ENCODE assay signal across 8 cellular contexts in the genomic region with DNA sequence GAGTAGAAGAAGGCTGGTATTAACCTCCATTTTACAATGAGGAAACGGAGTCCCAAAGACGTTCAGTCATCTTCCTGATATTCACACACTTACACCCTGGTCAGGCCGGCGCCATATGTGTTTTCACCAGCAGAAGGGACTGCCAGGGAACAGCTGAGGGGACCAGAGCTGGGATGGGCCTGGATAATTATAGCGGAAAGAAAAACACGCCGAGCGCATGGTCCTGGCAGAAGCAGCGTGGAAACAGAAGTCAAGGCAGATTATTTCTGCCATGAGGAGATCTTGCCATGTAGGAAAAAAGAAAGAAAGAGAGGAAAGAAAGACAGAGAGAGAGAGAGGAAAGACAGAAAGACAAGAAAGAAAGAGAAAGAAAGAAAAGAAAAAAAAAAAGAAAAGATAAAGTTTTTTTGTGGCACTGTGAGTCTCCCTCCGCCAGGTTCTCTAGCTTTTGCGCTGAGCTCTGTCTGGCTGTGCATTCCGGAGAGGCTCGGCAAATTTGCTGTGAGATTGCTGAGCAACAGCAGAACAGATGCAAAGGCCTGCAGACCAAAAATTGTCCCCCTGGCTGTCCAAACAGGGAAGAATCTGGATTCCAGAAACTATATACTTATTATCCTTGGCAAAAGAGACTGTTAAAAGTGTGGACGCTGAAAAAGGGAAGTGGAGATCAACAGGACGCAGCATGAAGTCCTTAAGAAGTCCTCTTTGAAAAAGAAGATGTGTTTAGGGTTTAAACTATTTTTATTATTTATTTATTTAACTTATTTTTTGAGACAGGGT. TPM values are rescaled to one million over a fixed set of nuclear protein-coding genes. Genes with fewer than 3 reads are reported as not detected.
DNase-seq lines count a peak whose midpoint lies in the region; ATAC-seq and TF ChIP-seq lines count a peak whose summit lies in the region.

No MANE protein-coding gene starts in this region.

- H3K9me3 ChIP-seq in left ventricle myocardium inferior (replicated peaks), result no peaks in the 10 kb centered on the region

- intact Hi-C loops in left ventricle myocardium inferior (cut with micrococcal nuclease), result no loop called here

- TF ChIP-seq CTCF in VCaP (conservative IDR thresholded peaks at IDR 0.05) (no peak), left ventricle myocardium inferior (IDR thresholded peaks at IDR 0.05; ENCODE audit: borderline replicate concordance) (no peak)

- H3K27ac ChIP-seq in VCaP, result peak overlapping the region; percentile 75
- H3K27ac ChIP-seq in left ventricle myocardium inferior (replicated peaks), result peak overlapping the region; percentile 92

- in situ Hi-C loops in ACHN (cut with HindIII; ENCODE audit: low pct_ligation_motif_present, low pct_unique_long_range_greater_than_20kb, low sequenced_read_pairs), result no loop called here

- ATAC-seq in GM21526 (IDR thresholded peaks at IDR 0.05; ENCODE audit: low FRiP score, unreplicated experiment) (no peak), HG03571 (IDR thresholded peaks at IDR 0.05; ENCODE audit: unreplicated experiment) (no peak)

- peak; percentile 34 for DNase-seq in stimulated activated CD4-positive, alpha-beta T cell treated with anti-CD3 and anti-CD28 coated beads, Interleukin-4, amount 100 ng/mL, for 24 hours
- DNase-seq in stimulated activated CD4-positive, alpha-beta T cell treated with anti-CD3 and anti-CD28 coated beads, Interleukin-1b, Interleukin-23, amount 100 ng/mL, for 48 hours, result no peak
- DNase-seq in left ventricle myocardium inferior (no peak), ACHN (no peak)
- DNase-seq in stimulated activated CD8-positive, alpha-beta memory T cell treated with anti-CD3 and anti-CD28 coated beads, Interleukin-4, amount 100 ng/mL, for 48 hours, result peak; percentile 31

- peaks cover 26% of the 10 kb centered on the region for H3K4me1 ChIP-seq in left ventricle myocardium inferior

- peak overlapping the region; percentile 81 for H3K4me3 ChIP-seq in left ventricle myocardium inferior

- no peaks in the 10 kb centered on the region for H3K27me3 ChIP-seq in left ventricle myocardium inferior (ENCODE audit: low read depth)

- H3K36me3 ChIP-seq in left ventricle myocardium inferior, result no peaks in the 10 kb centered on the region

RNA-seq across cellular contexts. Expression of a gene that starts 1.3 kb away (rescaled TPM):
- 23.4 TPM for total RNA-seq in left ventricle myocardium inferior

RNA-seq across cellular contexts. Expression of a gene that starts 24.9 kb away (rescaled TPM):
- 2.7 TPM for total RNA-seq in left ventricle myocardium inferior

RNA-seq across cellular contexts. Expression of a gene that starts 33.1 kb away (rescaled TPM):
- total RNA-seq in left ventricle myocardium inferior, result not detected

Comparison
In these comparisons a context has a peak if more than half of its experiments do, and no peak if none do; other contexts are left out.
1. DNase-seq: peak in stimulated activated CD4-positive, alpha-beta T cell treated with anti-CD3 and anti-CD28 coated beads, Interleukin-4, amount 100 ng/mL, for 24 hours (single experiment) and stimulated activated CD8-positive, alpha-beta memory T cell treated with anti-CD3 and anti-CD28 coated beads, Interleukin-4, amount 100 ng/mL, for 48 hours (single experiment); none in stimulated activated CD4-positive, alpha-beta T cell treated with anti-CD3 and anti-CD28 coated beads, Interleukin-1b, Interleukin-23, amount 100 ng/mL, for 48 hours (single experiment), left ventricle myocardium inferior (single experiment) and ACHN (single experiment).